In the genomic region with DNA sequence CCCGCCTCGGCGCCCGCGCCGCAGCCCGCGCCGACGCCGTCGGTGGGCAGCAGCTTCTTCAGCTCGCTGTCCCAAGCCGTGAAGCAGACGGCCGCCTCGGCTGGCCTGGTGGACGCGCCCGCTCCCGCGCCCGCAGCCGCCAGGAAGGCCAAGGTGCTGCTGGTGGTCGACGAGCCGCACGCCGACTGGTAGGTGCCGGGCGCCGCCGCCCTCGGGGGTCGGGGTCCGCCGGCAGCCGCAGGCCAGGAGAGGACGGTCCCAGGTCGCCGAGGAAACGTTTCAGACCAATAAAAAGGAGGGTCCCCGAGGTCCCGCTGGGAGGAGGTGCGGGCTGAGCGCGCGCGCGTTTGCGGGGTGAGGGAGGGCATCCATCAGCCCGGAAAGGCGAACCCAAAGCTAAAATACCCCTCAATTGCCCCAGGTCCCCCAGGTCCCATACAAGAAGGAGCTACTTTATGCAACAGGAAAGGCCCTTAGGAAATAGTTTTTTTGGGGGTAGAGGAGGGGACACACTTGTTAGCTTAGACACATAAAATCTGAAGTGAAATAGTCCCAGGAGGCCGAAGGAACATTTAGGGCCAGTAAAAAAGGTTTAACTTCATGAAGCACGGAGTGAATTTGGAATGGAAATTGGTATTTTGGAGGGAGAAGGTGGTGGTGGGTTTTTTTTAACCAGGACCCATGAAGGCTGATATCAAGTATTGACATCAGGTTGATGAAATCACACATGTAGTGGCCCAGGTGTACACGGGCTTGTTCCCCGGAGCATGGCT, we compare ENCODE assay signal across 10 cellular contexts. TPM values are rescaled to one million over a fixed set of nuclear protein-coding genes. Genes with fewer than 3 reads are reported as not detected.
A peak's percentile ranks its signal among the peaks of the same experiment; 100 is the strongest.
DNase-seq lines count a peak whose midpoint lies in the region; ATAC-seq, FAIRE-seq and TF ChIP-seq lines count a peak whose summit lies in the region.
"Had no signal": no experiment of that assay in that cellular context is flagged by ENCODE, and none has a peak within 500 bp of the region (broad histone marks: within the 10 kb centered on the region; RNA-seq: fewer than 3 reads in every experiment).

No MANE protein-coding gene starts in this region.

- TF ChIP-seq POLR2A in endothelial cell of umbilical vein (IDR thresholded peaks at IDR 0.05; ENCODE audit: low read depth, low read length) (no peak), prostate gland (IDR thresholded peaks at IDR 0.05) (no peak)

- intact Hi-C loops in endothelial cell of umbilical vein (cut with micrococcal nuclease): loop anchor here (1.0 kb wide), 1 partner anchor 479 kb away; a partner anchor contains a TSS
- intact Hi-C loops in prostate gland (cut with DNase I): no loop called here

- H3K36me3 ChIP-seq in endothelial cell of umbilical vein (ENCODE audit: control insufficient read depth in 2 of 2, extremely low read depth in 1 of 2, insufficient read depth in 2 of 2, low read length in 2 of 2): no peaks in the 10 kb centered on the region
- H3K36me3 ChIP-seq in prostate gland: no peaks in the 10 kb centered on the region
- H3K36me3 ChIP-seq: neutrophil had no signal

- H3K27ac ChIP-seq in endothelial cell of umbilical vein (ENCODE audit: insufficient read depth, low read depth, low read length) (no peak overlapping the region), prostate gland (no peak overlapping the region)
- H3K27ac ChIP-seq: A549, neutrophil had no signal

- H3K4me3 ChIP-seq in endothelial cell of umbilical vein (replicated peaks in 1 of 3; ENCODE audit: insufficient read depth in 1 of 3, low read depth in 1 of 3, low read length in 3 of 3): no peak overlapping the region
- peak overlapping the region; percentile 15 to 19 for H3K4me3 ChIP-seq in prostate gland

- H3K9me3 ChIP-seq in endothelial cell of umbilical vein (replicated peaks; ENCODE audit: control insufficient read depth, insufficient read depth, low read length) (no peaks in the 10 kb centered on the region), prostate gland (no peaks in the 10 kb centered on the region)
- H3K9me3 ChIP-seq: neutrophil had no signal

- no peaks in the 10 kb centered on the region for H3K9me1 ChIP-seq in endothelial cell of umbilical vein (replicated peaks; ENCODE audit: control insufficient read depth, extremely low read depth, insufficient read depth, low read length)

- POLR2A ChIA-PET in endothelial cell of umbilical vein (lab: Charles Lee): no interaction called here

- peak overlapping the region; percentile 31 for H3K4me2 ChIP-seq in endothelial cell of umbilical vein (ENCODE audit: insufficient read depth, low read length)

- no peak overlapping the region for H3K9ac ChIP-seq in endothelial cell of umbilical vein (replicated peaks; ENCODE audit: extremely low read depth, insufficient read depth, low read length)

- WGBS in prostate gland: 6% methylated on average over 56 of the region's 57 CpGs

- dilution Hi-C loops in endothelial cell of umbilical vein (cut with MboI; ENCODE audit: extremely low pct_ligation_motif_present, low sequenced_read_pairs): no loop called here

- H2AFZ ChIP-seq in endothelial cell of umbilical vein (ENCODE audit: low read depth, low read length): no peak overlapping the region

- TF ChIP-seq CTCF in endothelial cell of umbilical vein (IDR thresholded peaks at IDR 0.05; ENCODE audit: extremely low read depth in 1 of 2, insufficient read depth in 1 of 2, low read depth in 1 of 2, low read length in 2 of 2) (no peak), prostate gland (IDR thresholded peaks at IDR 0.05) (no peak)

- FAIRE-seq in endothelial cell of umbilical vein (lab: Jason Lieb, UNC): no peak
- FAIRE-seq: A549 had no signal

- H4K20me1 ChIP-seq in endothelial cell of umbilical vein (replicated peaks; ENCODE audit: control insufficient read depth, extremely low read depth, insufficient read depth, low read length): no peaks in the 10 kb centered on the region

- DNase-seq in NCI-H1092 treated with DMSO at 0.1 percent for 48 hours (lab: John Stamatoyannopoulos, UW) (peak; percentile 11), NCI-H1092 (lab: John Stamatoyannopoulos, UW) (no peak), NCI-H1105 treated with DMSO at 0.1 percent for 48 hours (lab: John Stamatoyannopoulos, UW) (peak; percentile 18), endothelial cell of umbilical vein (ENCODE audit: low read depth, low spot score) (no peak), prostate gland (ENCODE audit: low spot score) (no peak), anterior cingulate cortex (lab: John Stamatoyannopoulos, UW) (no peak)

- H3K27me3 ChIP-seq in endothelial cell of umbilical vein (ENCODE audit: control insufficient read depth in 2 of 2, insufficient read depth in 2 of 2, low read length in 2 of 2): peaks cover 29 to 53% of the 10 kb centered on the region in 2 experiments
- no peaks in the 10 kb centered on the region for H3K27me3 ChIP-seq in prostate gland (replicated peaks; ENCODE audit: insufficient read depth)

- H3K79me2 ChIP-seq in endothelial cell of umbilical vein (ENCODE audit: control insufficient read depth, insufficient read depth, low read length): no peaks in the 10 kb centered on the region

- no TSS peak for BruUV-seq in endothelial cell of umbilical vein (replicated peaks; lab: Mats Ljungman, UMichigan)

- no peak for ATAC-seq in GM21423 (IDR thresholded peaks at IDR 0.05; ENCODE audit: unreplicated experiment)
- ATAC-seq in HG03469 (IDR thresholded peaks at IDR 0.05; ENCODE audit: unreplicated experiment): no peak

- CTCF ChIA-PET in endothelial cell of umbilical vein (lab: Charles Lee): no interaction called here

- H3K4me1 ChIP-seq in endothelial cell of umbilical vein (ENCODE audit: control insufficient read depth, extremely low read depth, insufficient read depth, low read length) (no peaks in the 10 kb centered on the region), prostate gland (replicated peaks) (no peaks in the 10 kb centered on the region)
- H3K4me1 ChIP-seq: A549 had no signal

TF ChIP-seq in endothelial cell of umbilical vein, 7 proteins besides CTCF, POLR2A, EP300 and RAD21:
- TF ChIP-seq EZH2 (IDR thresholded peaks at IDR 0.05; ENCODE audit: borderline replicate concordance, low read depth, low read length, severe bottlenecking): peak; percentile 83
- TF ChIP-seq, protein P1, sequence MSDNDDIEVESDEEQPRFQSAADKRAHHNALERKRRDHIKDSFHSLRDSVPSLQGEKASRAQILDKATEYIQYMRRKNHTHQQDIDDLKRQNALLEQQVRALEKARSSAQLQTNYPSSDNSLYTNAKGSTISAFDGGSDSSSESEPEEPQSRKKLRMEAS (IDR thresholded peaks at IDR 0.05; ENCODE audit: insufficient read depth, insufficient read length): no peak

RNA-seq across cellular contexts. Expression of a gene that starts 0.7 kb away (rescaled TPM):
- total RNA-seq in endothelial cell of umbilical vein: 0.48 and 0.53 TPM in 2 replicates
- polyA plus RNA-seq in endothelial cell of umbilical vein: 0.14 and 0.16 TPM in 2 replicates
- polyA plus RNA-seq in endothelial cell of umbilical vein (2011; cell fraction: cytosol; rRNA removed): 0.11 and 0.26 TPM in 2 replicates
- 0.22 and 0.39 TPM in 2 replicates for polyA plus RNA-seq in endothelial cell of umbilical vein (2011; cell fraction: nucleus; rRNA removed)
- 0.34 and 0.36 TPM in 2 replicates for polyA plus RNA-seq in endothelial cell of umbilical vein (2012)
- polyA minus RNA-seq in endothelial cell of umbilical vein: 1.2 TPM in 1 of 2 replicates, not detected in the other
- polyA minus RNA-seq in endothelial cell of umbilical vein (2011; cell fraction: cytosol; rRNA and poly(A)+ RNA removed): not detected
- 0.10 and 0.48 TPM in 2 replicates for polyA minus RNA-seq in endothelial cell of umbilical vein (2011; cell fraction: nucleus; rRNA and poly(A)+ RNA removed)
- 10 to 100 TPM in 1 of 2 donors, 1 to 10 TPM in 1; 3.0 to 13.2 TPM for total RNA-seq in prostate gland

Comparison
In these comparisons a context has a peak if more than half of its experiments do, and no peak if none do; other contexts are left out.
1. DNase-seq: peak in NCI-H1092 treated with DMSO at 0.1 percent for 48 hours (single experiment) and NCI-H1105 treated with DMSO at 0.1 percent for 48 hours (single experiment); none in NCI-H1092 (single experiment), endothelial cell of umbilical vein (single experiment), prostate gland (single experiment) and anterior cingulate cortex (0 of 58).
2. H3K4me3 ChIP-seq: peak in prostate gland (2 of 2); none in endothelial cell of umbilical vein (0 of 3).